In the genomic region with DNA sequence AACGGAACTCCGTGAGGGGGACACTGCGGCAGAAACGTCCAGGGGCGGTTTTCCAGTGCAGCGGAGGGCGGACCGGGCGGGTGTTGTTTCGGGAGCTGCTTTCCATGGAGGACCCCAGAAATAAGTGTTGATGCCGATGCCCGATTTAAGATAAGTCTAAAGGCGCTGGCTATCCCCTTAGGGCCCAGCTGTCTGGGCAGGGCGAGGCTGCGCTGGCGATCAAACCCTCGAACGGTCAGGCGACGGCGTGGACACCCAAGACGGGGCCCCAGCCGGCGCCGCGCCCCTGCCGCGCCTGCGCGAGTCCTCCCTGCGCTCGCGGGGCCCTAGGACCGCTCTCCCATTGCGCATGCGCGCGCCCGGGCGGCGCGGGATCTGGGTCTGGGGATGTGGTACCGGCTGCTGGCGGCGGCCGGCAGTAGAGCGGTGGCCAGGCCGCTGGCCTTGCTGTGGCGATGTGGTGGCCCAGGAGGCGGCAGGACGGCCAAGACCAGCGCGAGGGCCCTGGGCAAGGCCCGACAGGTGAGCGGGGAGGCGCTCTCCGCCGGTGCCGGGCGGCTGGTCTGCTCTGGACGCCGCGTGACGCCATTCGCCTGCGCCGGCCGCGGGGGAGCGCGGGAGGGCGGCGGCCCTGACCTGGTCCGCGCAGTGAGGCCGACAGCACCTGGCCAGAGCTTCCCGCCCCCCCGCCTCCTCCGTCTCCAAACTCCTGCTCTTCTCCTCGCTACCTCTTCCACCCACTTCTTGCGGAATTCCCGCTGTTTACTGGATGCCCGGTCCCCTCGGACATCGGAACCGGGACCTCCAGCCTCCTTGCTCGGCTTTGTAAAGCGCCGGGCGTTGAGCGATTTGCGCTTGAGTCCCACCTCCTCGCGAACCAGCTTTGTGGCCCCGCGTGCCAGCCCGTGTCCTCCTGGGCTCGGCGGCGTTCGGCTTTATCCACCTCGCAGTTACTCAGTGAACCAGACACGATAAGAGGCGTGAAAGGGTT, we compare ENCODE assay signal across 1 cellular context.
TF ChIP-seq lines count a peak whose summit lies in the region.

No MANE protein-coding gene starts in this region.

TF ChIP-seq in HepG2, 621 proteins besides CTCF, POLR2A, EP300 and RAD21 (continued from another document and continues in another):
- TF ChIP-seq, protein P1, sequence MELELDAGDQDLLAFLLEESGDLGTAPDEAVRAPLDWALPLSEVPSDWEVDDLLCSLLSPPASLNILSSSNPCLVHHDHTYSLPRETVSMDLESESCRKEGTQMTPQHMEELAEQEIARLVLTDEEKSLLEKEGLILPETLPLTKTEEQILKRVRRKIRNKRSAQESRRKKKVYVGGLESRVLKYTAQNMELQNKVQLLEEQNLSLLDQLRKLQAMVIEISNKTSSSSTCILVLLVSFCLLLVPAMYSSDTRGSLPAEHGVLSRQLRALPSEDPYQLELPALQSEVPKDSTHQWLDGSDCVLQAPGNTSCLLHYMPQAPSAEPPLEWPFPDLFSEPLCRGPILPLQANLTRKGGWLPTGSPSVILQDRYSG (CRISPR knock-in tag; IDR thresholded peaks at IDR 0.05) = peak; percentile 87
- peak; percentile 96; the same call in 1 of the 2 replicates for TF ChIP-seq MTF2 (CRISPR knock-in tag; IDR thresholded peaks at IDR 0.05; ENCODE audit: borderline replicate concordance)
- TF ChIP-seq CAMTA2 (CRISPR knock-in tag; IDR thresholded peaks at IDR 0.05; ENCODE audit: borderline replicate concordance) = peak; percentile 96
- no peak for TF ChIP-seq ZNF841 (CRISPR knock-in tag; IDR thresholded peaks at IDR 0.05; ENCODE audit: borderline replicate concordance)
- peak; percentile 71; the same call in 1 of the 2 replicates for TF ChIP-seq ZFP36L2 (CRISPR knock-in tag; IDR thresholded peaks at IDR 0.05)
- peak; percentile 90 for TF ChIP-seq CENPT (CRISPR knock-in tag; IDR thresholded peaks at IDR 0.05; ENCODE audit: low read depth)
- TF ChIP-seq, protein P2, sequence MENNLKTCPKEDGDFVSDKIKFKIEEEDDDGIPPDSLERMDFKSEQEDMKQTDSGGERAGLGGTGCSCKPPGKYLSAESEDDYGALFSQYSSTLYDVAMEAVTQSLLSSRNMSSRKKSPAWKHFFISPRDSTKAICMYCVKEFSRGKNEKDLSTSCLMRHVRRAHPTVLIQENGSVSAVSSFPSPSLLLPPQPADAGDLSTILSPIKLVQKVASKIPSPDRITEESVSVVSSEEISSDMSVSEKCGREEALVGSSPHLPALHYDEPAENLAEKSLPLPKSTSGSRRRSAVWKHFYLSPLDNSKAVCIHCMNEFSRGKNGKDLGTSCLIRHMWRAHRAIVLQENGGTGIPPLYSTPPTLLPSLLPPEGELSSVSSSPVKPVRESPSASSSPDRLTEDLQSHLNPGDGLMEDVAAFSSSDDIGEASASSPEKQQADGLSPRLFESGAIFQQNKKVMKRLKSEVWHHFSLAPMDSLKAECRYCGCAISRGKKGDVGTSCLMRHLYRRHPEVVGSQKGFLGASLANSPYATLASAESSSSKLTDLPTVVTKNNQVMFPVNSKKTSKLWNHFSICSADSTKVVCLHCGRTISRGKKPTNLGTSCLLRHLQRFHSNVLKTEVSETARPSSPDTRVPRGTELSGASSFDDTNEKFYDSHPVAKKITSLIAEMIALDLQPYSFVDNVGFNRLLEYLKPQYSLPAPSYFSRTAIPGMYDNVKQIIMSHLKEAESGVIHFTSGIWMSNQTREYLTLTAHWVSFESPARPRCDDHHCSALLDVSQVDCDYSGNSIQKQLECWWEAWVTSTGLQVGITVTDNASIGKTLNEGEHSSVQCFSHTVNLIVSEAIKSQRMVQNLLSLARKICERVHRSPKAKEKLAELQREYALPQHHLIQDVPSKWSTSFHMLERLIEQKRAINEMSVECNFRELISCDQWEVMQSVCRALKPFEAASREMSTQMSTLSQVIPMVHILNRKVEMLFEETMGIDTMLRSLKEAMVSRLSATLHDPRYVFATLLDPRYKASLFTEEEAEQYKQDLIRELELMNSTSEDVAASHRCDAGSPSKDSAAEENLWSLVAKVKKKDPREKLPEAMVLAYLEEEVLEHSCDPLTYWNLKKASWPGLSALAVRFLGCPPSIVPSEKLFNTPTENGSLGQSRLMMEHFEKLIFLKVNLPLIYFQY (CRISPR knock-in tag; IDR thresholded peaks at IDR 0.05; ENCODE audit: borderline replicate concordance) = peak; percentile 96
- no peak for TF ChIP-seq ZNF282 (IDR thresholded peaks at IDR 0.05; ENCODE audit: partially characterized antibody)
- TF ChIP-seq NFYB (CRISPR knock-in tag; IDR thresholded peaks at IDR 0.05) = peak; percentile 11; the same call in 1 of the 2 replicates
- peak; percentile 75; the same call in 1 of the 2 replicates for TF ChIP-seq AHR (CRISPR knock-in tag; IDR thresholded peaks at IDR 0.05)
- TF ChIP-seq ZNF232 (CRISPR knock-in tag; IDR thresholded peaks at IDR 0.05; ENCODE audit: borderline replicate concordance) = peak; percentile 33; the same call in 1 of the 2 replicates
- TF ChIP-seq, protein P3, sequence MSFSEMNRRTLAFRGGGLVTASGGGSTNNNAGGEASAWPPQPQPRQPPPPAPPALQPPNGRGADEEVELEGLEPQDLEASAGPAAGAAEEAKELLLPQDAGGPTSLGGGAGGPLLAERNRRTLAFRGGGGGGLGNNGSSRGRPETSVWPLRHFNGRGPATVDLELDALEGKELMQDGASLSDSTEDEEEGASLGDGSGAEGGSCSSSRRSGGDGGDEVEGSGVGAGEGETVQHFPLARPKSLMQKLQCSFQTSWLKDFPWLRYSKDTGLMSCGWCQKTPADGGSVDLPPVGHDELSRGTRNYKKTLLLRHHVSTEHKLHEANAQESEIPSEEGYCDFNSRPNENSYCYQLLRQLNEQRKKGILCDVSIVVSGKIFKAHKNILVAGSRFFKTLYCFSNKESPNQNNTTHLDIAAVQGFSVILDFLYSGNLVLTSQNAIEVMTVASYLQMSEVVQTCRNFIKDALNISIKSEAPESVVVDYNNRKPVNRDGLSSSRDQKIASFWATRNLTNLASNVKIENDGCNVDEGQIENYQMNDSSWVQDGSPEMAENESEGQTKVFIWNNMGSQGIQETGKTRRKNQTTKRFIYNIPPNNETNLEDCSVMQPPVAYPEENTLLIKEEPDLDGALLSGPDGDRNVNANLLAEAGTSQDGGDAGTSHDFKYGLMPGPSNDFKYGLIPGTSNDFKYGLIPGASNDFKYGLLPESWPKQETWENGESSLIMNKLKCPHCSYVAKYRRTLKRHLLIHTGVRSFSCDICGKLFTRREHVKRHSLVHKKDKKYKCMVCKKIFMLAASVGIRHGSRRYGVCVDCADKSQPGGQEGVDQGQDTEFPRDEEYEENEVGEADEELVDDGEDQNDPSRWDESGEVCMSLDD (CRISPR knock-in tag; IDR thresholded peaks at IDR 0.05; ENCODE audit: borderline replicate concordance) = no peak; the same call in none of the 2 replicates
- no peak for TF ChIP-seq MLLT10 (CRISPR knock-in tag; IDR thresholded peaks at IDR 0.05)
- TF ChIP-seq ZNF264 (CRISPR knock-in tag; IDR thresholded peaks at IDR 0.05) = 0 out of 2 replicates have a peak, but pooled peaks have one; percentile 37
- TF ChIP-seq ZEB1 (IDR thresholded peaks at IDR 0.05; ENCODE audit: insufficient replicate concordance, low read depth) = peak; percentile 59
- 0 out of 2 replicates have a peak, but pooled peaks have one; percentile 59 for TF ChIP-seq PRMT3 (CRISPR knock-in tag; IDR thresholded peaks at IDR 0.05; ENCODE audit: borderline replicate concordance, low read depth)
- TF ChIP-seq SPEN (CRISPR knock-in tag; IDR thresholded peaks at IDR 0.05; ENCODE audit: low read depth) = peak; percentile 99
- no peak for TF ChIP-seq MAFF (IDR thresholded peaks at IDR 0.05; ENCODE audit: low read depth, low read length)
- TF ChIP-seq EZH2 (conservative IDR thresholded peaks at IDR 0.05; ENCODE audit: low read depth, low read length) = no peak
- no peak for TF ChIP-seq NCOA5 (CRISPR knock-in tag; IDR thresholded peaks at IDR 0.05)
- 0 out of 2 replicates have a peak, but pooled peaks have one; percentile 2 for TF ChIP-seq ZSCAN12 (CRISPR knock-in tag; IDR thresholded peaks at IDR 0.05)
- peak; percentile 67; the same call in 1 of the 2 replicates for TF ChIP-seq ZNF891 (CRISPR knock-in tag; IDR thresholded peaks at IDR 0.05)
- TF ChIP-seq PHF21A (CRISPR knock-in tag; IDR thresholded peaks at IDR 0.05) = peak; percentile 83; the same call in 1 of the 2 replicates
- TF ChIP-seq, protein P4, sequence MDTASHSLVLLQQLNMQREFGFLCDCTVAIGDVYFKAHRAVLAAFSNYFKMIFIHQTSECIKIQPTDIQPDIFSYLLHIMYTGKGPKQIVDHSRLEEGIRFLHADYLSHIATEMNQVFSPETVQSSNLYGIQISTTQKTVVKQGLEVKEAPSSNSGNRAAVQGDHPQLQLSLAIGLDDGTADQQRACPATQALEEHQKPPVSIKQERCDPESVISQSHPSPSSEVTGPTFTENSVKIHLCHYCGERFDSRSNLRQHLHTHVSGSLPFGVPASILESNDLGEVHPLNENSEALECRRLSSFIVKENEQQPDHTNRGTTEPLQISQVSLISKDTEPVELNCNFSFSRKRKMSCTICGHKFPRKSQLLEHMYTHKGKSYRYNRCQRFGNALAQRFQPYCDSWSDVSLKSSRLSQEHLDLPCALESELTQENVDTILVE (CRISPR knock-in tag; IDR thresholded peaks at IDR 0.05) = no peak; the same call in 1 of the 2 replicates
- TF ChIP-seq NKX3-1 (CRISPR knock-in tag; IDR thresholded peaks at IDR 0.05) = peak; percentile 81
- no peak; the same call in 1 of the 2 replicates for TF ChIP-seq ZNF747 (CRISPR knock-in tag; IDR thresholded peaks at IDR 0.05; ENCODE audit: borderline replicate concordance)
- TF ChIP-seq ISL2 (CRISPR knock-in tag; IDR thresholded peaks at IDR 0.05) = peak; percentile 70
- TF ChIP-seq EHMT2 (IDR thresholded peaks at IDR 0.05; ENCODE audit: borderline replicate concordance, low read depth, low read length) = no peak
- TF ChIP-seq ZNF460 (CRISPR knock-in tag; IDR thresholded peaks at IDR 0.05; ENCODE audit: borderline replicate concordance) = no peak
- TF ChIP-seq, protein P5, sequence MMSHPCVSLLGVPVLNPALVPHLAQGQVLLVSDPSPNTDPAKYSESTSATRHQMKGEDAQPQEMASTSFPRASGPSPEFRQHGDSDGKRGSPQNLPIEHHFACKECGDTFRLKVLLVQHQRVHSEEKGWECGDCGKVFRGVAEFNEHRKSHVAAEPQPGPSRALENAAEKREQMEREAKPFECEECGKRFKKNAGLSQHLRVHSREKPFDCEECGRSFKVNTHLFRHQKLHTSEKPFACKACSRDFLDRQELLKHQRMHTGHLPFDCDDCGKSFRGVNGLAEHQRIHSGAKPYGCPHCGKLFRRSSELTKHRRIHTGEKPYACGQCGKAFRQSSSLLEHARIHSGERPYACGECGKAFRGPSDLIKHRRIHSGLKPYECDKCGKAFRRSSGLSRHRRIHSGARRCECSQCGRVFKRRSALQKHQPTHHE (CRISPR knock-in tag; IDR thresholded peaks at IDR 0.05; ENCODE audit: borderline replicate concordance) = peak; percentile 35; the same call in 1 of the 2 replicates
- TF ChIP-seq KAT2B (IDR thresholded peaks at IDR 0.05; ENCODE audit: borderline replicate concordance, low read depth, low read length) = no peak
- TF ChIP-seq NR2F1 (CRISPR knock-in tag; IDR thresholded peaks at IDR 0.05) = peak in 1 of 2 experiments; percentile 61; a peak in 2 of 4 replicates
- peak; percentile 89 for TF ChIP-seq ZNF678 (CRISPR knock-in tag; IDR thresholded peaks at IDR 0.05)
- TF ChIP-seq, protein P6, sequence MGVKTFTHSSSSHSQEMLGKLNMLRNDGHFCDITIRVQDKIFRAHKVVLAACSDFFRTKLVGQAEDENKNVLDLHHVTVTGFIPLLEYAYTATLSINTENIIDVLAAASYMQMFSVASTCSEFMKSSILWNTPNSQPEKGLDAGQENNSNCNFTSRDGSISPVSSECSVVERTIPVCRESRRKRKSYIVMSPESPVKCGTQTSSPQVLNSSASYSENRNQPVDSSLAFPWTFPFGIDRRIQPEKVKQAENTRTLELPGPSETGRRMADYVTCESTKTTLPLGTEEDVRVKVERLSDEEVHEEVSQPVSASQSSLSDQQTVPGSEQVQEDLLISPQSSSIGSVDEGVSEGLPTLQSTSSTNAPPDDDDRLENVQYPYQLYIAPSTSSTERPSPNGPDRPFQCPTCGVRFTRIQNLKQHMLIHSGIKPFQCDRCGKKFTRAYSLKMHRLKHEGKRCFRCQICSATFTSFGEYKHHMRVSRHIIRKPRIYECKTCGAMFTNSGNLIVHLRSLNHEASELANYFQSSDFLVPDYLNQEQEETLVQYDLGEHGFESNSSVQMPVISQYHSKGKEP (CRISPR knock-in tag; IDR thresholded peaks at IDR 0.05) = peak; percentile 89; the same call in 1 of the 2 replicates
- no peak for TF ChIP-seq HNRNPL (IDR thresholded peaks at IDR 0.05; ENCODE audit: low read depth, low read length)
- TF ChIP-seq PAWR (CRISPR knock-in tag; IDR thresholded peaks at IDR 0.05; ENCODE audit: borderline replicate concordance) = peak; percentile 90; the same call in 1 of the 2 replicates
- TF ChIP-seq, protein P7, sequence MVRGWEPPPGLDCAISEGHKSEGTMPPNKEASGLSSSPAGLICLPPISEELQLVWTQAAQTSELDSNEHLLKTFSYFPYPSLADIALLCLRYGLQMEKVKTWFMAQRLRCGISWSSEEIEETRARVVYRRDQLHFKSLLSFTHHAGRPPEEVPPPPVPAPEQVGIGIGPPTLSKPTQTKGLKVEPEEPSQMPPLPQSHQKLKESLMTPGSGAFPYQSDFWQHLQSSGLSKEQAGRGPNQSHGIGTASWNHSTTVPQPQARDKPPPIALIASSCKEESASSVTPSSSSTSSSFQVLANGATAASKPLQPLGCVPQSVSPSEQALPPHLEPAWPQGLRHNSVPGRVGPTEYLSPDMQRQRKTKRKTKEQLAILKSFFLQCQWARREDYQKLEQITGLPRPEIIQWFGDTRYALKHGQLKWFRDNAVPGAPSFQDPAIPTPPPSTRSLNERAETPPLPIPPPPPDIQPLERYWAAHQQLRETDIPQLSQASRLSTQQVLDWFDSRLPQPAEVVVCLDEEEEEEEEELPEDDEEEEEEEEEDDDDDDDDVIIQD (CRISPR knock-in tag; IDR thresholded peaks at IDR 0.05; ENCODE audit: low read depth) = no peak
- no peak for TF ChIP-seq KLF9 (CRISPR knock-in tag; IDR thresholded peaks at IDR 0.05; ENCODE audit: low read depth)
- TF ChIP-seq JUND (CRISPR knock-in tag; IDR thresholded peaks at IDR 0.05) = no peak
- TF ChIP-seq, protein P8, sequence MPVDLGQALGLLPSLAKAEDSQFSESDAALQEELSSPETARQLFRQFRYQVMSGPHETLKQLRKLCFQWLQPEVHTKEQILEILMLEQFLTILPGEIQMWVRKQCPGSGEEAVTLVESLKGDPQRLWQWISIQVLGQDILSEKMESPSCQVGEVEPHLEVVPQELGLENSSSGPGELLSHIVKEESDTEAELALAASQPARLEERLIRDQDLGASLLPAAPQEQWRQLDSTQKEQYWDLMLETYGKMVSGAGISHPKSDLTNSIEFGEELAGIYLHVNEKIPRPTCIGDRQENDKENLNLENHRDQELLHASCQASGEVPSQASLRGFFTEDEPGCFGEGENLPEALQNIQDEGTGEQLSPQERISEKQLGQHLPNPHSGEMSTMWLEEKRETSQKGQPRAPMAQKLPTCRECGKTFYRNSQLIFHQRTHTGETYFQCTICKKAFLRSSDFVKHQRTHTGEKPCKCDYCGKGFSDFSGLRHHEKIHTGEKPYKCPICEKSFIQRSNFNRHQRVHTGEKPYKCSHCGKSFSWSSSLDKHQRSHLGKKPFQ (CRISPR knock-in tag; IDR thresholded peaks at IDR 0.05; ENCODE audit: insufficient replicate concordance) = peak; percentile 89
- no peak for TF ChIP-seq ZNF331 (CRISPR knock-in tag; IDR thresholded peaks at IDR 0.05)
- TF ChIP-seq, protein P9, sequence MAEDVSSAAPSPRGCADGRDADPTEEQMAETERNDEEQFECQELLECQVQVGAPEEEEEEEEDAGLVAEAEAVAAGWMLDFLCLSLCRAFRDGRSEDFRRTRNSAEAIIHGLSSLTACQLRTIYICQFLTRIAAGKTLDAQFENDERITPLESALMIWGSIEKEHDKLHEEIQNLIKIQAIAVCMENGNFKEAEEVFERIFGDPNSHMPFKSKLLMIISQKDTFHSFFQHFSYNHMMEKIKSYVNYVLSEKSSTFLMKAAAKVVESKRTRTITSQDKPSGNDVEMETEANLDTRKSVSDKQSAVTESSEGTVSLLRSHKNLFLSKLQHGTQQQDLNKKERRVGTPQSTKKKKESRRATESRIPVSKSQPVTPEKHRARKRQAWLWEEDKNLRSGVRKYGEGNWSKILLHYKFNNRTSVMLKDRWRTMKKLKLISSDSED (CRISPR knock-in tag; IDR thresholded peaks at IDR 0.05) = no peak
- TF ChIP-seq ZMYM2 (CRISPR knock-in tag; IDR thresholded peaks at IDR 0.05) = no peak
